In genomic region chr5:144117412-144117811, GRCh38 we compare ENCODE assay signal across 16 cellular contexts. TPM values are rescaled to one million over a fixed set of nuclear protein-coding genes. Genes with fewer than 3 reads are reported as not detected.
"Had no signal": no experiment of that assay in that cellular context is flagged by ENCODE, and none has a peak within 500 bp of the region (broad histone marks: within the 10 kb centered on the region; RNA-seq: fewer than 3 reads in every experiment).

No MANE protein-coding gene starts in this region.

- H3K9me3 ChIP-seq: colonic mucosa, gastrocnemius medialis, ovary had no signal

- H3K36me3 ChIP-seq: colonic mucosa, gastrocnemius medialis, heart right ventricle, left lung, ovary had no signal

- H3K4me1 ChIP-seq: colonic mucosa, gastrocnemius medialis, left lung had no signal

- H3K27me3 ChIP-seq: colonic mucosa, gastrocnemius medialis, heart right ventricle, left lung, ovary had no signal

- H3K27ac ChIP-seq: colonic mucosa, gastrocnemius medialis, heart right ventricle, left lung, ovary had no signal

- DNase-seq: activated CD4-positive, alpha-beta T cell treated with anti-CD3 and anti-CD28 coated beads, Interleukin-2, amount 10 ng/mL, durations not matched to agents 7 days and 5 days; activated CD8-positive, alpha-beta memory T cell treated with anti-CD3 and anti-CD28 coated beads, Interleukin-2, amount 50 U/mL, for 48 hours; activated gamma-delta T cell; activated T-cell treated with anti-CD3 and anti-CD28 coated beads, Interleukin-2, amount 50 U/mL, for 72 hours; caudate nucleus; colonic mucosa; gastrocnemius medialis; heart right ventricle; kidney; left lung; ovary; stimulated activated CD4-positive, alpha-beta T cell treated with anti-CD3 and anti-CD28 coated beads, Interleukin-1b, Interleukin-23, amount 100 ng/mL, for 48 hours; stimulated activated naive CD8-positive, alpha-beta T cell treated with anti-CD3 and anti-CD28 coated beads, Interleukin-15, amount 100 ng/mL, for 72 hours; SW 1271 had no signal

- H3K4me3 ChIP-seq: colonic mucosa, gastrocnemius medialis, heart right ventricle, left lung, ovary had no signal

- ATAC-seq: activated naive CD4-positive, alpha-beta T cell treated with anti-CD3 and anti-CD28 coated beads, Interleukin-2, amount 50 U/mL, for 72 hours; activated T-cell treated with anti-CD3 and anti-CD28 coated beads, Interleukin-2, amount 50 U/mL, for 72 hours; gastrocnemius medialis; left lung; stimulated activated naive CD8-positive, alpha-beta T cell treated with anti-CD3 and anti-CD28 coated beads, Interleukin-15, amount 100 ng/mL, for 72 hours had no signal

RNA-seq across cellular contexts. Expression of gene KCTD16, which starts 53.3 kb away (rescaled TPM):
- total RNA-seq: T-helper 2 cell treated with Interferon-gamma antibody and Interleukin-4, amounts not matched to agents 100 ng/mL and 5 ng/mL, for 36 hours had no signal
